14 cellular contexts compared by ENCODE assay signal in genomic region chr9:90100014-90100413, GRCh38.
"Had no signal": no experiment of that assay in that cellular context is flagged by ENCODE, and none has a peak within 500 bp of the region (broad histone marks: within the 10 kb centered on the region; RNA-seq: fewer than 3 reads in every experiment).

No MANE protein-coding gene starts in this region.

- H3K4me3 ChIP-seq: neural progenitor cell, pancreas, uterus had no signal

- H3K4me1 ChIP-seq: neural progenitor cell, uterus had no signal

- H3K27ac ChIP-seq: neural progenitor cell, pancreas, uterus had no signal

- H3K9me3 Mint-ChIP-seq: activated naive CD4-positive, alpha-beta T cell treated with anti-CD3 and anti-CD28 coated beads, Interleukin-2, amount 10 ng/mL, durations not matched to agents 7 days and 5 days; activated T-helper 2 cell treated with anti-CD3 and anti-CD28 coated beads, Interferon-gamma antibody, Interleukin-2, Interleukin-4, amounts not matched to agents 10 μg/mL and 5 μg/mL and 100 μg/mL, durations not matched to agents 14 hours and 24 hours and 36 hours; brain; endodermal cell; neural progenitor cell; stimulated activated naive CD8-positive, alpha-beta T cell treated with anti-CD3 and anti-CD28 coated beads, Interleukin-15, amount 100 ng/mL, for 72 hours had no signal

- DNase-seq: activated naive CD4-positive, alpha-beta T cell treated with anti-CD3 and anti-CD28 coated beads, Interleukin-2, amount 10 ng/mL, durations not matched to agents 7 days and 5 days; cerebellar nuclear complex; endodermal cell; kidney; pancreas; stimulated activated CD4-positive, alpha-beta T cell treated with anti-CD3 and anti-CD28 coated beads, Interleukin-4, amount 100 ng/mL, for 1 hour; stimulated activated CD8-positive, alpha-beta memory T cell treated with anti-CD3 and anti-CD28 coated beads, Interleukin-4, amount 100 ng/mL, for 48 hours; stimulated activated naive CD8-positive, alpha-beta T cell treated with anti-CD3 and anti-CD28 coated beads, Interleukin-15, amount 100 ng/mL, for 72 hours; uterus had no signal

- ATAC-seq: esophagus mucosa had no signal

- H3K27ac Mint-ChIP-seq: activated naive CD4-positive, alpha-beta T cell treated with anti-CD3 and anti-CD28 coated beads, Interleukin-2, amount 10 ng/mL, durations not matched to agents 7 days and 5 days; activated T-helper 2 cell treated with anti-CD3 and anti-CD28 coated beads, Interferon-gamma antibody, Interleukin-2, Interleukin-4, amounts not matched to agents 10 μg/mL and 5 μg/mL and 100 μg/mL, durations not matched to agents 14 hours and 24 hours and 36 hours; endodermal cell; neural progenitor cell; stimulated activated naive CD8-positive, alpha-beta T cell treated with anti-CD3 and anti-CD28 coated beads, Interleukin-15, amount 100 ng/mL, for 72 hours had no signal

- H3K9ac ChIP-seq: neural progenitor cell had no signal

- H2AFZ ChIP-seq: neural progenitor cell had no signal

- H3K4me2 ChIP-seq: neural progenitor cell had no signal

- H3K4me3 Mint-ChIP-seq: activated naive CD4-positive, alpha-beta T cell treated with anti-CD3 and anti-CD28 coated beads, Interleukin-2, amount 10 ng/mL, durations not matched to agents 7 days and 5 days; brain; endodermal cell; neural progenitor cell; stimulated activated naive CD8-positive, alpha-beta T cell treated with anti-CD3 and anti-CD28 coated beads, Interleukin-15, amount 100 ng/mL, for 72 hours had no signal

- H3K36me3 Mint-ChIP-seq: activated naive CD4-positive, alpha-beta T cell treated with anti-CD3 and anti-CD28 coated beads, Interleukin-2, amount 10 ng/mL, durations not matched to agents 7 days and 5 days; brain; neural progenitor cell had no signal

- H3K9me3 ChIP-seq: pancreas, uterus had no signal

- H3K27me3 ChIP-seq: neural progenitor cell, pancreas, uterus had no signal

- H3K36me3 ChIP-seq: neural progenitor cell, pancreas, uterus had no signal

- FAIRE-seq: TTC549 had no signal
